8 cellular contexts compared by ENCODE assay signal in genomic region chr13:99916366-99917103, GRCh38. TPM values are rescaled to one million over a fixed set of nuclear protein-coding genes. Genes with fewer than 3 reads are reported as not detected.
DNase-seq lines count a peak whose midpoint lies in the region; ATAC-seq and TF ChIP-seq lines count a peak whose summit lies in the region.

No MANE protein-coding gene starts in this region.

- no peak overlapping the region for H3K27ac Mint-ChIP-seq in activated CD4-positive, alpha-beta T cell treated with anti-CD3 and anti-CD28 coated beads for 36 hours
- no peak overlapping the region for H3K27ac Mint-ChIP-seq in mesothelial cell of epicardium

- peak; percentile 83 for ATAC-seq in activated CD4-positive, alpha-beta T cell treated with anti-CD3 and anti-CD28 coated beads for 36 hours
- ATAC-seq in GM21515 (IDR thresholded peaks at IDR 0.05; ENCODE audit: unreplicated experiment): peak; percentile 86
- ATAC-seq in GM19035 (IDR thresholded peaks at IDR 0.05; ENCODE audit: unreplicated experiment): no peak

- H3K27ac ChIP-seq in dorsolateral prefrontal cortex: no peak overlapping the region

- peaks cover 0 to 11% (median 0%) of the 10 kb centered on the region in 45 donors for H3K27me3 ChIP-seq in dorsolateral prefrontal cortex

- CTCF ChIA-PET in activated CD4-positive, alpha-beta T cell treated with anti-CD3 and anti-CD28 coated beads for 36 hours (lab: Charles Lee): interaction anchor here (0.6 to 2.1 kb wide), 17 partner anchors 9 to 722 kb away, joined by 3 to 9 read pairs (median 3); no protein-coding TSS in a partner anchor

- no peaks in the 10 kb centered on the region for H3K9me3 Mint-ChIP-seq in activated CD4-positive, alpha-beta T cell treated with anti-CD3 and anti-CD28 coated beads for 36 hours (ENCODE audit: low read depth)
- H3K9me3 Mint-ChIP-seq in mesothelial cell of epicardium: no peaks in the 10 kb centered on the region

- peaks cover 10% of the 10 kb centered on the region for H3K27me3 Mint-ChIP-seq in activated CD4-positive, alpha-beta T cell treated with anti-CD3 and anti-CD28 coated beads for 36 hours
- peaks cover 42% of the 10 kb centered on the region for H3K27me3 Mint-ChIP-seq in mesothelial cell of epicardium (ENCODE audit: low read depth)

- POLR2A ChIA-PET in activated CD4-positive, alpha-beta T cell treated with anti-CD3 and anti-CD28 coated beads for 36 hours (lab: Charles Lee): no interaction called here

- peaks cover 8% of the 10 kb centered on the region for H3K4me1 Mint-ChIP-seq in activated CD4-positive, alpha-beta T cell treated with anti-CD3 and anti-CD28 coated beads for 36 hours
- H3K4me1 Mint-ChIP-seq in mesothelial cell of epicardium: no peaks in the 10 kb centered on the region

- DNase-seq in activated CD4-positive, alpha-beta T cell treated with anti-CD3 and anti-CD28 coated beads for 36 hours: peak; percentile 21
- DNase-seq in activated CD4-positive, alpha-beta T cell treated with anti-CD3 and anti-CD28 coated beads, Interleukin-2, amount 50 U/mL, for 4 hours: no peak
- DNase-seq in Kasumi-1 (lab: John Stamatoyannopoulos, UW): peak; percentile 79 to 82
- DNase-seq in RPMI7951 (ENCODE audit: low read depth): peak; percentile 57
- DNase-seq in dorsolateral prefrontal cortex: no peak
- DNase-seq in mesothelial cell of epicardium (ENCODE audit: low spot score in 2 of 2, unreplicated experiment in 2 of 2): no peak

- no peaks in the 10 kb centered on the region for H3K36me3 Mint-ChIP-seq in activated CD4-positive, alpha-beta T cell treated with anti-CD3 and anti-CD28 coated beads for 36 hours (ENCODE audit: low read depth)
- no peaks in the 10 kb centered on the region for H3K36me3 Mint-ChIP-seq in mesothelial cell of epicardium

- intact Hi-C loops in activated CD4-positive, alpha-beta T cell treated with anti-CD3 and anti-CD28 coated beads for 36 hours (cut with DNase I, micrococcal nuclease): loop anchor here (1.0 to 2.0 kb wide), 5 partner anchors 260 to 599 kb away; no protein-coding TSS in a partner anchor
- intact Hi-C loops in dorsolateral prefrontal cortex (cut with DNase I): loop anchor here (5.0 to 10.0 kb wide), 3 partner anchors 321 to 598 kb away; no protein-coding TSS in a partner anchor

- no peak overlapping the region for H3K4me3 Mint-ChIP-seq in activated CD4-positive, alpha-beta T cell treated with anti-CD3 and anti-CD28 coated beads for 36 hours
- H3K4me3 Mint-ChIP-seq in mesothelial cell of epicardium: no peak overlapping the region

- peak; percentile 47 to 93 (median 87) for TF ChIP-seq CTCF in dorsolateral prefrontal cortex (IDR thresholded peaks at IDR 0.05 in 54 of 56, conservative IDR thresholded peaks at IDR 0.05 in 2 of 56; ENCODE audit: low read depth in 1 of 56, partially characterized antibody in 56 of 56)
- TF ChIP-seq CTCF in mesothelial cell of epicardium (IDR thresholded peaks at IDR 0.05; ENCODE audit: unreplicated experiment): peak; percentile 73

- H3K4me3 ChIP-seq in dorsolateral prefrontal cortex: no peak overlapping the region

RNA-seq across cellular contexts. Expression of gene ZIC5, which starts 55.0 kb away (rescaled TPM):
- not detected for total RNA-seq in activated CD4-positive, alpha-beta T cell treated with anti-CD3 and anti-CD28 coated beads for 36 hours
- total RNA-seq in RPMI7951 (2014; rRNA removed; shearing (Covaris generic)): not detected in 2 replicates
- total RNA-seq in dorsolateral prefrontal cortex (10 to 100 TPM in 1 of 120 experiments, 1 to 10 TPM in 118, under 1 TPM in 1; 0.91 to 10.4 (median 3.1) TPM), mesothelial cell of epicardium (not detected in 3 replicates)

Comparison
In these comparisons a context has a peak if more than half of its experiments do, and no peak if none do; other contexts are left out.
1. DNase-seq: peak in activated CD4-positive, alpha-beta T cell treated with anti-CD3 and anti-CD28 coated beads for 36 hours (single experiment), Kasumi-1 (2 of 2) and RPMI7951 (single experiment); none in activated CD4-positive, alpha-beta T cell treated with anti-CD3 and anti-CD28 coated beads, Interleukin-2, amount 50 U/mL, for 4 hours (0 of 2), dorsolateral prefrontal cortex (0 of 10) and mesothelial cell of epicardium (0 of 2).